ENCODE assay signal across 1 cellular context in the genomic region with DNA sequence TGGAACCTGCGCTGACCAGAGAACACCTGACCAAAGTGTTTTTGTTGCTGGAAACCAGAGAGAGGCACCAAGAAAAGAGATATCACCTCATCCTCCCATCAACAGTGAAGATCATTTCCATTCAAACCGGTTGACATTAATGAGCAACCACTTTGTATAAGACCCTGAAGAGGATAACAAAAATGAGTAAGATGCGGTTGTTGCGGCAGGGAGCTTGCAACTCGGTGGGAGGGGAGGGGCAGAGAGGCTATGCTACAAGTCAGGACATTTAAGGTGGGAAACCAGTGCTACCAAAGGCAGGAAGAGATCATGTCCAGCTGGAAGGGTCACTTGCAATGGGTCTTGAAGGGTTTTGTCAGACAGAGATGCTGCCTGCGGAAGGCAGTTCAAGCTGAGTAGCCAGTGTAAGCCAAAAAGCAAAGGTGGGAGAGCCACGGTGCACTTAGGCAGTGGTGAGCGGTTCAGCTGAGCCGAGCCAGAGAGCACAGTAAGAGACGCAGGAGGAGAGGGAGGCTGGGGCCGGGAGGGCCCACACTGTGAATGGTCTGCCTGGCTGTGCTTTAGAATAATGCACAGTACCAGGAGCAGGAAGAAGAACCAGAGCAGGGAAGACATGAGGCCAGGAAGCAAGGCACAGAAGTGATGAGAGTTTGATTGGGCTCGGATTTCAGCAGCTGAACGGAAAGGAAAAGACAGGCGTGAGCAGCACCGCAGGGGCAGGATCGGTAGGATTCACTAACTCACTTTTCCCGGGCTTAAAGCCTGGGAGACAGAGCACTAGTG.
TF ChIP-seq lines count a peak whose summit lies in the region.

No MANE protein-coding gene starts in this region.

TF ChIP-seq in GM23338, 12 proteins besides CTCF, POLR2A, EP300 and RAD21 (continued from another document):
- TF ChIP-seq, protein P1, sequence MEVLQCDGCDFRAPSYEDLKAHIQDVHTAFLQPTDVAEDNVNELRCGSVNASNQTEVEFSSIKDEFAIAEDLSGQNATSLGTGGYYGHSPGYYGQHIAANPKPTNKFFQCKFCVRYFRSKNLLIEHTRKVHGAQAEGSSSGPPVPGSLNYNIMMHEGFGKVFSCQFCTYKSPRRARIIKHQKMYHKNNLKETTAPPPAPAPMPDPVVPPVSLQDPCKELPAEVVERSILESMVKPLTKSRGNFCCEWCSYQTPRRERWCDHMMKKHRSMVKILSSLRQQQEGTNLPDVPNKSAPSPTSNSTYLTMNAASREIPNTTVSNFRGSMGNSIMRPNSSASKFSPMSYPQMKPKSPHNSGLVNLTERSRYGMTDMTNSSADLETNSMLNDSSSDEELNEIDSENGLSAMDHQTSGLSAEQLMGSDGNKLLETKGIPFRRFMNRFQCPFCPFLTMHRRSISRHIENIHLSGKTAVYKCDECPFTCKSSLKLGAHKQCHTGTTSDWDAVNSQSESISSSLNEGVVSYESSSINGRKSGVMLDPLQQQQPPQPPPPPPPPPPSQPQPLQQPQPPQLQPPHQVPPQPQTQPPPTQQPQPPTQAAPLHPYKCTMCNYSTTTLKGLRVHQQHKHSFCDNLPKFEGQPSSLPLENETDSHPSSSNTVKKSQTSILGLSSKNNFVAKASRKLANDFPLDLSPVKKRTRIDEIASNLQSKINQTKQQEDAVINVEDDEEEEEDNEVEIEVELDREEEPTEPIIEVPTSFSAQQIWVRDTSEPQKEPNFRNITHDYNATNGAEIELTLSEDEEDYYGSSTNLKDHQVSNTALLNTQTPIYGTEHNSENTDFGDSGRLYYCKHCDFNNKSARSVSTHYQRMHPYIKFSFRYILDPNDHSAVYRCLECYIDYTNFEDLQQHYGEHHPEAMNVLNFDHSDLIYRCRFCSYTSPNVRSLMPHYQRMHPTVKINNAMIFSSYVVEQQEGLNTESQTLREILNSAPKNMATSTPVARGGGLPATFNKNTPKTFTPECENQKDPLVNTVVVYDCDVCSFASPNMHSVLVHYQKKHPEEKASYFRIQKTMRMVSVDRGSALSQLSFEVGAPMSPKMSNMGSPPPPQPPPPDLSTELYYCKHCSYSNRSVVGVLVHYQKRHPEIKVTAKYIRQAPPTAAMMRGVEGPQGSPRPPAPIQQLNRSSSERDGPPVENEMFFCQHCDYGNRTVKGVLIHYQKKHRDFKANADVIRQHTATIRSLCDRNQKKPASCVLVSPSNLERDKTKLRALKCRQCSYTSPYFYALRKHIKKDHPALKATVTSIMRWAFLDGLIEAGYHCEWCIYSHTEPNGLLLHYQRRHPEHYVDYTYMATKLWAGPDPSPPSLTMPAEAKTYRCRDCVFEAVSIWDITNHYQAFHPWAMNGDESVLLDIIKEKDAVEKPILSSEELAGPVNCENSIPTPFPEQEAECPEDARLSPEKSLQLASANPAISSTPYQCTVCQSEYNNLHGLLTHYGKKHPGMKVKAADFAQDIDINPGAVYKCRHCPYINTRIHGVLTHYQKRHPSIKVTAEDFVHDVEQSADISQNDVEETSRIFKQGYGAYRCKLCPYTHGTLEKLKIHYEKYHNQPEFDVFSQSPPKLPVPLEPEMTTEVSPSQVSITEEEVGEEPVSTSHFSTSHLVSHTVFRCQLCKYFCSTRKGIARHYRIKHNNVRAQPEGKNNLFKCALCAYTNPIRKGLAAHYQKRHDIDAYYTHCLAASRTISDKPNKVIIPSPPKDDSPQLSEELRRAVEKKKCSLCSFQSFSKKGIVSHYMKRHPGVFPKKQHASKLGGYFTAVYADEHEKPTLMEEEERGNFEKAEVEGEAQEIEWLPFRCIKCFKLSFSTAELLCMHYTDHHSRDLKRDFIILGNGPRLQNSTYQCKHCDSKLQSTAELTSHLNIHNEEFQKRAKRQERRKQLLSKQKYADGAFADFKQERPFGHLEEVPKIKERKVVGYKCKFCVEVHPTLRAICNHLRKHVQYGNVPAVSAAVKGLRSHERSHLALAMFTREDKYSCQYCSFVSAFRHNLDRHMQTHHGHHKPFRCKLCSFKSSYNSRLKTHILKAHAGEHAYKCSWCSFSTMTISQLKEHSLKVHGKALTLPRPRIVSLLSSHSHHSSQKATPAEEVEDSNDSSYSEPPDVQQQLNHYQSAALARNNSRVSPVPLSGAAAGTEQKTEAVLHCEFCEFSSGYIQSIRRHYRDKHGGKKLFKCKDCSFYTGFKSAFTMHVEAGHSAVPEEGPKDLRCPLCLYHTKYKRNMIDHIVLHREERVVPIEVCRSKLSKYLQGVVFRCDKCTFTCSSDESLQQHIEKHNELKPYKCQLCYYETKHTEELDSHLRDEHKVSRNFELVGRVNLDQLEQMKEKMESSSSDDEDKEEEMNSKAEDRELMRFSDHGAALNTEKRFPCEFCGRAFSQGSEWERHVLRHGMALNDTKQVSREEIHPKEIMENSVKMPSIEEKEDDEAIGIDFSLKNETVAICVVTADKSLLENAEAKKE (CRISPR knock-in tag; IDR thresholded peaks at IDR 0.05): no peak
- TF ChIP-seq NANOG (IDR thresholded peaks at IDR 0.05; ENCODE audit: borderline replicate concordance): no peak
